8 cellular contexts compared by ENCODE assay signal in genomic region chr2:204145197-204146190, GRCh38.
DNase-seq lines count a peak whose midpoint lies in the region; ATAC-seq and TF ChIP-seq lines count a peak whose summit lies in the region.

No MANE protein-coding gene starts in this region.

- H3K4me2 ChIP-seq in mesenchymal stem cell (ENCODE audit: low read length, poor library complexity, severe bottlenecking): peak overlapping the region; percentile 17

- no peak overlapping the region for H4K8ac ChIP-seq in mesenchymal stem cell (ENCODE audit: low read length)

- peak overlapping the region; percentile 75 for H3K4me3 Mint-ChIP-seq in activated CD4-positive, alpha-beta memory T cell treated with anti-CD3 and anti-CD28 coated beads, Interleukin-2, amount 10 ng/mL, durations not matched to agents 7 days and 5 days

- H2AK5ac ChIP-seq in mesenchymal stem cell (ENCODE audit: low read length, severe bottlenecking): no peak overlapping the region

- WGBS in mesenchymal stem cell: 32% methylated on average over 18 of the region's 21 CpGs

- no peak overlapping the region for H2BK15ac ChIP-seq in mesenchymal stem cell (ENCODE audit: low read depth, poor library complexity, severe bottlenecking)

- POLR2A ChIA-PET in activated CD4-positive, alpha-beta memory T cell treated with anti-CD3 and anti-CD28 coated beads, Interleukin-2, amount 10 ng/mL, durations not matched to agents 7 days and 5 days (lab: Charles Lee): interaction anchor here (1.5 to 1.8 kb wide), 2 partner anchors 32 to 35 kb away, joined by 5 to 6 read pairs; no protein-coding TSS in a partner anchor

- H3K4me1 Mint-ChIP-seq in activated CD4-positive, alpha-beta memory T cell treated with anti-CD3 and anti-CD28 coated beads, Interleukin-2, amount 10 ng/mL, durations not matched to agents 7 days and 5 days: peaks cover 14% of the 10 kb centered on the region

- H3K36me3 Mint-ChIP-seq in activated CD4-positive, alpha-beta memory T cell treated with anti-CD3 and anti-CD28 coated beads, Interleukin-2, amount 10 ng/mL, durations not matched to agents 7 days and 5 days (ENCODE audit: low read depth): no peaks in the 10 kb centered on the region

- no peaks in the 10 kb centered on the region for H3K36me3 ChIP-seq in mesenchymal stem cell (ENCODE audit: control insufficient read depth in 1 of 2, insufficient read depth in 2 of 2, low read depth in 1 of 2, low read length in 2 of 2)

- peak overlapping the region in 1 of 2 experiments; percentile 74 for H3K4me3 ChIP-seq in mesenchymal stem cell (ENCODE audit: insufficient read depth in 1 of 2, low read depth in 1 of 2, low read length in 2 of 2)

- no peak overlapping the region for H3K23ac ChIP-seq in mesenchymal stem cell (ENCODE audit: low read length in 2 of 2)

- peak; percentile 72 to 89 for DNase-seq in NCI-H526 (lab: John Stamatoyannopoulos, UW)
- peak; percentile 84 for DNase-seq in activated CD4-positive, alpha-beta memory T cell treated with anti-CD3 and anti-CD28 coated beads, Interleukin-2, amount 10 ng/mL, durations not matched to agents 7 days and 5 days
- DNase-seq in effector CD8-positive, alpha-beta T cell (lab: John Stamatoyannopoulos, UW): peak; percentile 61
- DNase-seq in mesenchymal stem cell: peak; percentile 69
- DNase-seq in stimulated activated CD8-positive, alpha-beta memory T cell treated with anti-CD3 and anti-CD28 coated beads, Interleukin-12 subunit alpha, Interleukin-12 subunit beta, amount 100 ng/mL, for 4 hours (ENCODE audit: low read depth): peak; percentile 37

- no peak overlapping the region for H2AFZ ChIP-seq in mesenchymal stem cell (ENCODE audit: low read depth, low read length)

- H3K27ac ChIP-seq in C4-2B (no peak overlapping the region), mesenchymal stem cell (ENCODE audit: low read length, poor library complexity, severe bottlenecking) (no peak overlapping the region)

- peaks cover 24% of the 10 kb centered on the region for H3K27me3 Mint-ChIP-seq in activated CD4-positive, alpha-beta memory T cell treated with anti-CD3 and anti-CD28 coated beads, Interleukin-2, amount 10 ng/mL, durations not matched to agents 7 days and 5 days

- H4K91ac ChIP-seq in mesenchymal stem cell (ENCODE audit: low read length): no peak overlapping the region

- no peak overlapping the region for H3K18ac ChIP-seq in mesenchymal stem cell (ENCODE audit: low read depth in 1 of 2, low read length in 2 of 2)

- no peak overlapping the region for H2BK5ac ChIP-seq in mesenchymal stem cell (ENCODE audit: low read depth, low read length, poor library complexity, severe bottlenecking)

- H3K14ac ChIP-seq in mesenchymal stem cell (ENCODE audit: low read length in 2 of 2): no peak overlapping the region

- no peaks in the 10 kb centered on the region for H3K79me1 ChIP-seq in mesenchymal stem cell (replicated peaks; ENCODE audit: low read length, poor library complexity, severe bottlenecking)

- H3K4ac ChIP-seq in mesenchymal stem cell (ENCODE audit: low read depth in 1 of 2, low read length in 2 of 2): no peak overlapping the region

- peak overlapping the region; percentile 71 for H3K9ac ChIP-seq in mesenchymal stem cell (ENCODE audit: low read length)

- CTCF ChIA-PET in activated CD4-positive, alpha-beta memory T cell treated with anti-CD3 and anti-CD28 coated beads, Interleukin-2, amount 10 ng/mL, durations not matched to agents 7 days and 5 days (lab: Charles Lee): interaction anchor here (0.6 to 2.9 kb wide), 33 partner anchors 9 to 1836 kb away, joined by 3 to 62 read pairs (median 4); no protein-coding TSS in a partner anchor

- no peak overlapping the region for H2BK120ac ChIP-seq in mesenchymal stem cell (ENCODE audit: low read depth, low read length)

- H3K4me1 ChIP-seq in mesenchymal stem cell (ENCODE audit: control insufficient read depth, insufficient read depth, low read depth, low read length): no peaks in the 10 kb centered on the region

- H2BK12ac ChIP-seq in mesenchymal stem cell (ENCODE audit: low read length in 2 of 2): no peak overlapping the region

- no peaks in the 10 kb centered on the region for H3K9me3 Mint-ChIP-seq in activated CD4-positive, alpha-beta memory T cell treated with anti-CD3 and anti-CD28 coated beads, Interleukin-2, amount 10 ng/mL, durations not matched to agents 7 days and 5 days

- peak; percentile 91 for TF ChIP-seq CTCF in C4-2B (conservative IDR thresholded peaks at IDR 0.05)

- no peak overlapping the region for H3K27ac Mint-ChIP-seq in activated CD4-positive, alpha-beta memory T cell treated with anti-CD3 and anti-CD28 coated beads, Interleukin-2, amount 10 ng/mL, durations not matched to agents 7 days and 5 days

- peak; percentile 98 for ATAC-seq in GM19372 (IDR thresholded peaks at IDR 0.05; ENCODE audit: low read depth, unreplicated experiment)
- ATAC-seq in HG03469 (IDR thresholded peaks at IDR 0.05; ENCODE audit: unreplicated experiment): peak; percentile 97

- H3K27me3 ChIP-seq in mesenchymal stem cell (ENCODE audit: control insufficient read depth in 1 of 2, insufficient read depth in 1 of 2, low read length in 2 of 2): peaks cover 18 to 20% of the 10 kb centered on the region in 2 experiments

- H3K9me3 ChIP-seq in mesenchymal stem cell (ENCODE audit: control insufficient read depth, low read length): no peaks in the 10 kb centered on the region
